Comparison of ENCODE assay signal across 1 cellular context in genomic region chr1:182236651-182237077, GRCh38.
TF ChIP-seq lines count a peak whose summit lies in the region.

No MANE protein-coding gene starts in this region.

TF ChIP-seq in K562, 482 proteins besides CTCF, POLR2A, EP300 and RAD21 (continued from another document):
- TF ChIP-seq ZNF609 (CRISPR knock-in tag; IDR thresholded peaks at IDR 0.05; ENCODE audit: borderline replicate concordance) (0 out of 2 replicates have a peak, but pooled peaks have one; percentile 21), TRIM24 (IDR thresholded peaks at IDR 0.05) (no peak), POLR2B (IDR thresholded peaks at IDR 0.05; ENCODE audit: low read depth, partially characterized antibody) (peak; percentile 17), NUFIP1 (IDR thresholded peaks at IDR 0.05; ENCODE audit: partially characterized antibody) (no peak), SIRT6 (IDR thresholded peaks at IDR 0.05; ENCODE audit: low read depth, low read length) (no peak), ARID4B (CRISPR knock-in tag; IDR thresholded peaks at IDR 0.05) (no peak), ZBTB40 (IDR thresholded peaks at IDR 0.05) (0 out of 2 replicates have a peak, but pooled peaks have one; percentile 24), ZBTB40 (CRISPR knock-in tag; IDR thresholded peaks at IDR 0.05) (no peak), HDAC3 (IDR thresholded peaks at IDR 0.05; ENCODE audit: borderline replicate concordance, partially characterized antibody) (no peak), TSC22D4 (tag; IDR thresholded peaks at IDR 0.05) (peak; percentile 87; the same call in 1 of the 2 replicates), SNIP1 (IDR thresholded peaks at IDR 0.05; ENCODE audit: low read depth) (peak; percentile 44; the same call in 1 of the 2 replicates), ATF1 (CRISPR knock-in tag; IDR thresholded peaks at IDR 0.05) (no peak), ATF1 (tag; IDR thresholded peaks at IDR 0.05) (0 out of 2 replicates have a peak, but pooled peaks have one; percentile 37)
